10 cellular contexts compared by ENCODE assay signal in genomic region chr18:50659091-50660003, GRCh38.
DNase-seq lines count a peak whose midpoint lies in the region; ATAC-seq and TF ChIP-seq lines count a peak whose summit lies in the region.
"Had no signal": no experiment of that assay in that cellular context is flagged by ENCODE, and none has a peak within 500 bp of the region (broad histone marks: within the 10 kb centered on the region; RNA-seq: fewer than 3 reads in every experiment).

No MANE protein-coding gene starts in this region.

- no peak overlapping the region for H3K27ac Mint-ChIP-seq in endodermal cell
- H3K27ac Mint-ChIP-seq: memory B cell had no signal

- WGBS in endodermal cell (ENCODE audit: insufficient coverage in 1 of 2, insufficient read length in 1 of 2), 2 experiments, result 90 to 91% methylated on average over 13 of the region's 13 CpGs

- H3K27ac ChIP-seq in endodermal cell (ENCODE audit: low read depth, low read length), result no peak overlapping the region
- peak overlapping the region; percentile 50 for H3K27ac ChIP-seq in muscle layer of colon (ENCODE audit: low read depth, low read length)

- H3K27me3 Mint-ChIP-seq in endodermal cell (ENCODE audit: insufficient read depth), result no peaks in the 10 kb centered on the region

- ATAC-seq in HG02610 (IDR thresholded peaks at IDR 0.05; ENCODE audit: unreplicated experiment) (no peak), HG03095 (IDR thresholded peaks at IDR 0.05; ENCODE audit: unreplicated experiment) (no peak)

- no peak for TF ChIP-seq CTCF in endodermal cell (conservative IDR thresholded peaks at IDR 0.05)

- H3K4me1 ChIP-seq in endodermal cell (ENCODE audit: control insufficient read depth, insufficient read depth, low read length) (no peaks in the 10 kb centered on the region), muscle layer of colon (ENCODE audit: insufficient read depth, low read length) (peaks cover 48% of the 10 kb centered on the region)

- H3K36me3 Mint-ChIP-seq in endodermal cell (ENCODE audit: low read depth), result no peaks in the 10 kb centered on the region
- H3K36me3 Mint-ChIP-seq: memory B cell had no signal

- H3K4me3 Mint-ChIP-seq in endodermal cell, result no peak overlapping the region
- H3K4me3 Mint-ChIP-seq: memory B cell had no signal

- H3K27me3 ChIP-seq in endodermal cell (ENCODE audit: control insufficient read depth, insufficient read depth, low read length, poor library complexity, severe bottlenecking) (no peaks in the 10 kb centered on the region), muscle layer of colon (ENCODE audit: control insufficient read depth in 1 of 2, insufficient read depth in 2 of 2, low read length in 2 of 2) (no peaks in the 10 kb centered on the region)

- H3K9ac ChIP-seq in endodermal cell (ENCODE audit: extremely low read depth, low read length, poor library complexity, severe bottlenecking), result no peak overlapping the region
- H3K9ac ChIP-seq in muscle layer of colon (ENCODE audit: low read length), result no peak overlapping the region

- H3K36me3 ChIP-seq in endodermal cell (ENCODE audit: control insufficient read depth, insufficient read depth, low read length), result no peaks in the 10 kb centered on the region
- H3K36me3 ChIP-seq in muscle layer of colon (ENCODE audit: insufficient read depth, low read length), result no peaks in the 10 kb centered on the region

- DNase-seq in DMS 273 (lab: John Stamatoyannopoulos, UW; ENCODE audit: unreplicated experiment) (peak; percentile 71), NCI-H524 (lab: John Stamatoyannopoulos, UW) (peak; percentile 37 to 73), endodermal cell (peak; percentile 53), NCI-H526 treated with DMSO at 0.1 percent for 48 hours (lab: John Stamatoyannopoulos, UW) (no peak), GDM1 (lab: John Stamatoyannopoulos, UW) (no peak)
- DNase-seq: NCI-H1048 had no signal

- H3K4me1 Mint-ChIP-seq in endodermal cell, result peaks cover 13% of the 10 kb centered on the region
- H3K4me1 Mint-ChIP-seq: memory B cell had no signal

- H3K4me3 ChIP-seq in endodermal cell (ENCODE audit: low read length), result no peak overlapping the region
- no peak overlapping the region for H3K4me3 ChIP-seq in muscle layer of colon (ENCODE audit: low read depth in 1 of 2, low read length in 2 of 2)

- H3K9me3 ChIP-seq in endodermal cell (ENCODE audit: control insufficient read depth, low read length) (peaks cover 13% of the 10 kb centered on the region), muscle layer of colon (ENCODE audit: low read length) (no peaks in the 10 kb centered on the region)

- peaks cover 5% of the 10 kb centered on the region for H3K9me3 Mint-ChIP-seq in endodermal cell

Comparison
In these comparisons a context has a peak if more than half of its experiments do, and no peak if none do; other contexts are left out.
1. DNase-seq: peak in DMS 273 (single experiment), NCI-H524 (2 of 2) and endodermal cell (single experiment); none in NCI-H526 treated with DMSO at 0.1 percent for 48 hours (single experiment) and GDM1 (single experiment).